In the genomic region with DNA sequence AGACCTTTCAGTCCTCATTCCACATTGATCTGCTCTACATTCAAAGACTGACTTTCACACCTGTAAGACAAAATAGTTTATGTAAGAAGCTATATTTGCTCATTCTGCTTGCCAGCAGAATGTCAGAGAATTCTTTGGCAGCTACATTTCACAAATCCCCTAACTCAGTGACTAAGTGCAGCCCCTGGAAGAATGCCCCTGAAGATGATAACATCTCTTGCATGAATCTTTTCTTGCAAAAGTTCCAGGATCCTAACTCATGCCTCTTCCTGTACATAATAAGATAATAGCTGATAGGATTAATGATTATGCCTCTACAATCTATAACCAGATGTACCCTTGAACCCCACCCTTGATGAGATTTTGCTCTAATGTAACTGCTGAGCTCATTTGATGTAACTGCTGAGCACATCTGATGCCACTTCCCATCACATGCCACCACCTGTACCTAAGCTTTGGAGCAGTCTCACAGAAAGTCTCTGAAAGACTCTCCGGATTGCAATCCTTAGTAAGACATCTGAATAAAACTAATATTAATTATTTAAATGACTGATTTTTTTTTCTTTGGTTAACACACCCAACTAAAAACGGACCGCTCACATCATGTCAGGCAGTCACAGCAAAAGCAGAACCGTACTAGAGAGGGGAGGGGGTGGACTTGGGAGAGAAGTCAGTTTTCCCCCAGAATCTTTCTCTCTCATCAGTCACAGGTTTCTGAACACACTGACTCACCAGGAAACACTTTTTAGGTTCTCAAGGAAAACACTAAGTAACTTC, we compare ENCODE assay signal across 10 cellular contexts. TPM values are rescaled to one million over a fixed set of nuclear protein-coding genes. Genes with fewer than 3 reads are reported as not detected.
DNase-seq lines count a peak whose midpoint lies in the region; ATAC-seq, FAIRE-seq and TF ChIP-seq lines count a peak whose summit lies in the region.
"Had no signal": no experiment of that assay in that cellular context is flagged by ENCODE, and none has a peak within 500 bp of the region (broad histone marks: within the 10 kb centered on the region; RNA-seq: fewer than 3 reads in every experiment).

No MANE protein-coding gene starts in this region.

- peak overlapping the region; percentile 56 for H3K4me3 Mint-ChIP-seq in activated T-helper 2 cell treated with anti-CD3 and anti-CD28 coated beads, Interferon-gamma antibody, Interleukin-2, Interleukin-4, amounts not matched to agents 10 μg/mL and 5 μg/mL and 100 μg/mL, durations not matched to agents 14 hours and 24 hours and 36 hours (ENCODE audit: low read depth)

- no peak for TF ChIP-seq EP300 in upper lobe of left lung (IDR thresholded peaks at IDR 0.05)

- peaks cover 10% of the 10 kb centered on the region for H3K9me3 Mint-ChIP-seq in activated T-helper 2 cell treated with anti-CD3 and anti-CD28 coated beads, Interferon-gamma antibody, Interleukin-2, Interleukin-4, amounts not matched to agents 10 μg/mL and 5 μg/mL and 100 μg/mL, durations not matched to agents 14 hours and 24 hours and 36 hours

- ATAC-seq in heart right ventricle = no peak
- no peak for ATAC-seq in Right ventricle myocardium superior (ENCODE audit: poor library complexity)
- ATAC-seq in upper lobe of left lung (ENCODE audit: low FRiP score in 2 of 2) = no peak
- ATAC-seq in GM18498 (IDR thresholded peaks at IDR 0.05; ENCODE audit: unreplicated experiment) = no peak
- no peak for ATAC-seq in HG02885 (IDR thresholded peaks at IDR 0.05; ENCODE audit: poor library complexity, unreplicated experiment)

- H3K27ac Mint-ChIP-seq in activated T-helper 2 cell treated with anti-CD3 and anti-CD28 coated beads, Interferon-gamma antibody, Interleukin-2, Interleukin-4, amounts not matched to agents 10 μg/mL and 5 μg/mL and 100 μg/mL, durations not matched to agents 14 hours and 24 hours and 36 hours = peak overlapping the region; percentile 87

- no peak for TF ChIP-seq CTCF in heart right ventricle (IDR thresholded peaks at IDR 0.05)
- no peak for TF ChIP-seq CTCF in keratinocyte (optimal IDR thresholded peaks at IDR 0.05 in 1 of 3, IDR thresholded peaks at IDR 0.05 in 1 of 3, conservative IDR thresholded peaks at IDR 0.05 in 1 of 3; ENCODE audit: extremely low read depth in 1 of 3, insufficient read depth in 2 of 3, low read length in 3 of 3)
- TF ChIP-seq CTCF in upper lobe of left lung (IDR thresholded peaks at IDR 0.05) = no peak

- H3K36me3 Mint-ChIP-seq in activated T-helper 2 cell treated with anti-CD3 and anti-CD28 coated beads, Interferon-gamma antibody, Interleukin-2, Interleukin-4, amounts not matched to agents 10 μg/mL and 5 μg/mL and 100 μg/mL, durations not matched to agents 14 hours and 24 hours and 36 hours (ENCODE audit: low read depth) = peaks cover 5% of the 10 kb centered on the region

- no peak overlapping the region for H3K27ac ChIP-seq in heart right ventricle
- no peak overlapping the region for H3K27ac ChIP-seq in keratinocyte (ENCODE audit: control insufficient read depth, insufficient read depth, low read length)
- no peak overlapping the region for H3K27ac ChIP-seq in upper lobe of left lung

- H3K27me3 Mint-ChIP-seq in activated T-helper 2 cell treated with anti-CD3 and anti-CD28 coated beads, Interferon-gamma antibody, Interleukin-2, Interleukin-4, amounts not matched to agents 10 μg/mL and 5 μg/mL and 100 μg/mL, durations not matched to agents 14 hours and 24 hours and 36 hours (ENCODE audit: low read depth) = peaks cover 18% of the 10 kb centered on the region

- no peaks in the 10 kb centered on the region for H3K9me1 ChIP-seq in keratinocyte (ENCODE audit: control insufficient read depth, extremely low read depth, insufficient read depth, low read length)

- H3K4me2 ChIP-seq in keratinocyte (ENCODE audit: control insufficient read depth, extremely low read depth, insufficient read depth, low read depth, low read length) = peak overlapping the region; percentile 77

- dilution Hi-C loops in keratinocyte (cut with MboI; ENCODE audit: extremely low pct_ligation_motif_present, low sequenced_read_pairs) = no loop called here

- H3K36me3 ChIP-seq in heart right ventricle = no peaks in the 10 kb centered on the region
- no peaks in the 10 kb centered on the region for H3K36me3 ChIP-seq in keratinocyte (ENCODE audit: control insufficient read depth in 2 of 2, extremely low read depth in 1 of 2, insufficient read depth in 2 of 2, low read length in 2 of 2)
- H3K36me3 ChIP-seq in upper lobe of left lung = no peaks in the 10 kb centered on the region

- H4K20me1 ChIP-seq in keratinocyte (ENCODE audit: control insufficient read depth, extremely low read depth, insufficient read depth, low read length) = no peaks in the 10 kb centered on the region

- intact Hi-C loops in heart right ventricle (cut with DNase I) = no loop called here
- intact Hi-C loops in Right ventricle myocardium superior (cut with DNase I) = no loop called here
- intact Hi-C loops in activated T-helper 2 cell treated with anti-CD3 and anti-CD28 coated beads, Interferon-gamma antibody, Interleukin-2, Interleukin-4, amounts not matched to agents 10 μg/mL and 5 μg/mL and 100 μg/mL, durations not matched to agents 14 hours and 24 hours and 36 hours (cut with micrococcal nuclease) = loop anchor here (2.0 to 10.0 kb wide), 4 partner anchors 16 to 400 kb away; partner anchors contain the start of genes BTBD9 and SAYSD1

- H3K4me1 ChIP-seq in heart right ventricle (peaks cover 0 to 19% (median 8%) of the 10 kb centered on the region in 9 donors), keratinocyte (ENCODE audit: control insufficient read depth, extremely low read depth, insufficient read depth, low read length) (peaks cover 16% of the 10 kb centered on the region), upper lobe of left lung (peaks cover 5 to 24% (median 12%) of the 10 kb centered on the region in 4 donors)

- 37 to 39% methylated on average over 4 of the region's 4 CpGs for WGBS in heart right ventricle, 2 donors
- WGBS in upper lobe of left lung, 2 donors = 61 to 63% methylated on average over 4 of the region's 4 CpGs

- H3K27me3 ChIP-seq in heart right ventricle (peaks cover 2 to 62% (median 52%) of the 10 kb centered on the region in 7 donors), keratinocyte (ENCODE audit: control insufficient read depth, extremely low read depth, insufficient read depth, low read length) (peaks cover 4% of the 10 kb centered on the region), upper lobe of left lung (peaks cover 0 to 4% (median 0%) of the 10 kb centered on the region in 4 donors)

- H2AFZ ChIP-seq in keratinocyte (ENCODE audit: control insufficient read depth, low read length) = peak overlapping the region; percentile 72

- no peak overlapping the region for H3K9ac ChIP-seq in keratinocyte (ENCODE audit: control insufficient read depth, extremely low read depth, insufficient read depth, low read length)

- H3K79me2 ChIP-seq in keratinocyte (ENCODE audit: control insufficient read depth, insufficient read depth, low read length) = no peaks in the 10 kb centered on the region

- peaks cover 44% of the 10 kb centered on the region for H3K4me1 Mint-ChIP-seq in activated T-helper 2 cell treated with anti-CD3 and anti-CD28 coated beads, Interferon-gamma antibody, Interleukin-2, Interleukin-4, amounts not matched to agents 10 μg/mL and 5 μg/mL and 100 μg/mL, durations not matched to agents 14 hours and 24 hours and 36 hours (ENCODE audit: low read depth)

- TF ChIP-seq POLR2A in upper lobe of left lung (IDR thresholded peaks at IDR 0.05) = no peak

- no peak for FAIRE-seq in keratinocyte (lab: Jason Lieb, UNC)

- no peak for DNase-seq in heart right ventricle
- DNase-seq in Right ventricle myocardium superior = no peak
- no peak for DNase-seq in activated T-helper 2 cell treated with anti-CD3 and anti-CD28 coated beads, Interferon-gamma antibody, Interleukin-2, Interleukin-4, amounts not matched to agents 10 μg/mL and 5 μg/mL and 100 μg/mL, durations not matched to agents 14 hours and 24 hours and 36 hours (ENCODE audit: low spot score)
- DNase-seq in keratinocyte (ENCODE audit: low read depth, low spot score) = no peak
- no peak for DNase-seq in upper lobe of left lung
- no peak for DNase-seq in NCI-H2081 treated with DMSO at 0.1 percent for 48 hours (lab: John Stamatoyannopoulos, UW)
- DNase-seq: activated CD4-positive, CD25-positive, alpha-beta regulatory T cell; COR-L47 had no signal

- H3K4me3 ChIP-seq in heart right ventricle (peak overlapping the region in 7 of 10 donors; percentile 21 to 52 (median 40)), keratinocyte (ENCODE audit: control insufficient read depth in 2 of 3, extremely low read depth in 1 of 3, insufficient read depth in 2 of 3, low read depth in 1 of 3, low read length in 3 of 3) (peak overlapping the region in 1 of 3 experiments; percentile 47), upper lobe of left lung (peak overlapping the region in 3 of 4 donors; percentile 28 to 39 (median 37))

- H3K9me3 ChIP-seq in heart right ventricle (no peaks in the 10 kb centered on the region), keratinocyte (ENCODE audit: control insufficient read depth, low read depth, low read length) (no peaks in the 10 kb centered on the region), upper lobe of left lung (peaks cover 0 to 4% (median 0%) of the 10 kb centered on the region in 4 donors)

RNA-seq across cellular contexts. Expression of gene DNAH8, which starts 0.7 kb away (rescaled TPM):
- total RNA-seq in heart right ventricle (under 1 TPM in 4 of 10 donors, not detected in 6; 0.02 to 0.09 (median 0.03) TPM), Right ventricle myocardium superior (0.03 TPM), upper lobe of left lung (under 1 TPM in 4 of 6 donors, not detected in 2; under 0.01 to 0.24 (median 0.15) TPM)
- polyA plus RNA-seq in heart right ventricle (not detected), keratinocyte (under 0.01 to 0.01 TPM (median 0.01 TPM) in 3 replicates)
- total RNA-seq in activated T-helper 2 cell treated with anti-CD3 and anti-CD28 coated beads, Interferon-gamma antibody, Interleukin-2, Interleukin-4, amounts not matched to agents 10 μg/mL and 5 μg/mL and 100 μg/mL, durations not matched to agents 14 hours and 24 hours and 36 hours = 0.05 TPM in 1 of 2 replicates, not detected in the other
- polyA plus RNA-seq in keratinocyte (2011; ENCODE audit: low read depth) = not detected
- under 0.01 TPM in 2 replicates for polyA plus RNA-seq in keratinocyte (2011; cell fraction: cytosol; rRNA removed)
- polyA plus RNA-seq in keratinocyte (2011; cell fraction: nucleus; rRNA removed) = 0.03 and 0.04 TPM in 2 replicates
- 0.14 TPM in 1 of 2 replicates, not detected in the other for polyA plus RNA-seq in keratinocyte (2012; ENCODE audit: low replicate concordance)
- under 0.01 TPM in 1 of 3 replicates, not detected in the others for polyA minus RNA-seq in keratinocyte
- polyA minus RNA-seq in keratinocyte (2011; cell fraction: cytosol; rRNA and poly(A)+ RNA removed) = not detected
- polyA minus RNA-seq in keratinocyte (2011; cell fraction: nucleus; rRNA and poly(A)+ RNA removed) = under 0.01 TPM in 1 of 2 replicates, not detected in the other

RNA-seq across cellular contexts. Expression of gene GLO1, which starts 11.5 kb away (rescaled TPM):
- total RNA-seq in heart right ventricle (10 to 100 TPM; 75.1 to 96.1 (median 82.7) TPM), Right ventricle myocardium superior (85.5 TPM), upper lobe of left lung (100 to 1,000 TPM in 1 of 6 donors, 10 to 100 TPM in 5; 25.1 to 111 (median 74.6) TPM)
- polyA plus RNA-seq in heart right ventricle (10 to 100 TPM; 50.2 to 60.1 TPM), keratinocyte (201 to 301 TPM (median 210 TPM) in 3 replicates)
- total RNA-seq in activated T-helper 2 cell treated with anti-CD3 and anti-CD28 coated beads, Interferon-gamma antibody, Interleukin-2, Interleukin-4, amounts not matched to agents 10 μg/mL and 5 μg/mL and 100 μg/mL, durations not matched to agents 14 hours and 24 hours and 36 hours = 129 and 134 TPM in 2 replicates
- 50.6 TPM for polyA plus RNA-seq in keratinocyte (2011; ENCODE audit: low read depth)
- polyA plus RNA-seq in keratinocyte (2011; cell fraction: cytosol; rRNA removed) = 200 and 342 TPM in 2 replicates
- 92.1 and 104 TPM in 2 replicates for polyA plus RNA-seq in keratinocyte (2011; cell fraction: nucleus; rRNA removed)
- polyA plus RNA-seq in keratinocyte (2012; ENCODE audit: low replicate concordance) = 116 and 221 TPM in 2 replicates
- 19.5 to 116 TPM (median 83.1 TPM) in 3 replicates for polyA minus RNA-seq in keratinocyte
- 143 TPM for polyA minus RNA-seq in keratinocyte (2011; cell fraction: cytosol; rRNA and poly(A)+ RNA removed)
- 32.5 and 60.0 TPM in 2 replicates for polyA minus RNA-seq in keratinocyte (2011; cell fraction: nucleus; rRNA and poly(A)+ RNA removed)
